In the genomic region with DNA sequence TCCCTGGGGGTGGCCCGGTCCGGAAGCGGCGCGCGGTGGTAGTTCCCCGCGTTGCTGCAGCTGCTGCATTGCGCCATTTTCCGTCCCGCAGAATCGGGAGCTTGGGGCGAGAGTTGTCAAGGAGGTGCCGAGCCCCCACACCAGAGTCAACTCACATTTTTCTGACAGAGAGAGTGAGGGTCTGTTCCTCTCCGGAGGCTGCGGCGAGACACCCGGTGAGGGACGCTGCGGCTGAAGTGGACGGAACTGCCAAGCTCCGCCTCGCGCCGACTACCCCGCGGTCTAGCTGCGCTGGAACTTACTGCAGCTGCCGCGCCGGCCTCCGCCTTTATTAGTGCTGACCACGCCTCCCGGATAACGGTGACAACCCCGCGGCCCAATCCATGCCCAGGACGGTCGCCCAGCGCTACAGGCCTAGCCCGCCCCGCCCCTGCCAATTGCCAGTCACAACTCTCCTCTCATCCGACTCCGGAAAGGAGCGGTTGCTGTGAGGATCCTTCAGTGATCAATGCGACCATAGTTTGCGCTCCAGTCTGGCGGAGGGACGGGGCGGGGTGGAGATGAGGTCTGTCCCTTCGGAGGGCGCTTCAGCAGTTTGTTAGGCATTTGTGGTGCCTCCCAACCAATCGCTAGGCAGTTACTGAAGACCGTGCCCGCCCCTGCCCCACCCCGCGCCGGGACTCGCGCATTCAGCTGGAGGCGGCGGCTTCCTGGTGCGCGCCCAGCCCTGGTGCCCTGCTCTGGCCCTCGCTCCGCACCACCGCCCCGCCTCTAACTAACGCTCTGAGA, we compare ENCODE assay signal across 8 cellular contexts. TPM values are rescaled to one million over a fixed set of nuclear protein-coding genes. Genes with fewer than 3 reads are reported as not detected.
DNase-seq lines count a peak whose midpoint lies in the region; ATAC-seq and TF ChIP-seq lines count a peak whose summit lies in the region.

A gene with protein sequence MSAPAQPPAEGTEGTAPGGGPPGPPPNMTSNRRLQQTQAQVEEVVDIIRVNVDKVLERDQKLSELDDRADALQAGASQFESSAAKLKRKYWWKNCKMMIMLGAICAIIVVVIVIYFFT (minus strand): TSS at position 303 of the 789 bp plus-strand sequence. CDS start 146 bp downstream, at position 157.

- peak in 1 of 2 donors; percentile 97 for TF ChIP-seq POLR2A in vagina (IDR thresholded peaks at IDR 0.05)

- DNase-seq in NCI-H187 (lab: John Stamatoyannopoulos, UW) (peak; percentile 91 to 92), T-helper 2 cell (peak; percentile 93 to 99 (median 97)), right atrium auricular region (ENCODE audit: low spot score) (peak; percentile 99), pulmonary artery endothelial cell (ENCODE audit: low read depth, low spot score) (peak; percentile 87), vagina (ENCODE audit: extremely low spot score in 2 of 2) (peak in 1 of 2 donors; percentile 99)

- no peaks in the 10 kb centered on the region for H3K27me3 ChIP-seq in right atrium auricular region
- H3K27me3 ChIP-seq in vagina, result no peaks in the 10 kb centered on the region

- H3K4me3 ChIP-seq in right atrium auricular region, result peak within 1 kb of the TSS; percentile 78 to 80
- H3K4me3 ChIP-seq in vagina, result peak within 1 kb of the TSS; percentile 61 to 73

- intact Hi-C loops in vagina (cut with DNase I), result no loop called here

- H3K27ac ChIP-seq in angular gyrus (ENCODE audit: low read depth, low read length) (peak within 1 kb of the TSS; percentile 81), right atrium auricular region (peak within 1 kb of the TSS; percentile 85 to 90), vagina (peak within 1 kb of the TSS; percentile 80)

- H3K4me1 ChIP-seq in right atrium auricular region (peaks cover 0 to 22% of the 10 kb centered on the region in 2 donors), vagina (peaks cover 33% of the 10 kb centered on the region)

- TF ChIP-seq CTCF in right atrium auricular region (IDR thresholded peaks at IDR 0.05), result no peak
- TF ChIP-seq CTCF in vagina (IDR thresholded peaks at IDR 0.05), result no peak

- H3K36me3 ChIP-seq in right atrium auricular region (peaks cover 7% of the 10 kb centered on the region), vagina (peaks cover 0 to 4% of the 10 kb centered on the region in 2 donors)

- H3K9me3 ChIP-seq in right atrium auricular region (no peaks in the 10 kb centered on the region), vagina (no peaks in the 10 kb centered on the region)

- ATAC-seq in GM18498 (IDR thresholded peaks at IDR 0.05; ENCODE audit: unreplicated experiment) (peak; percentile 88), HG02938 (IDR thresholded peaks at IDR 0.05; ENCODE audit: unreplicated experiment) (peak; percentile 86)

RNA-seq across cellular contexts. Expression of the gene that starts here (rescaled TPM):
- total RNA-seq in right atrium auricular region, result 1 to 10 TPM; 1.7 to 3.6 TPM
- total RNA-seq in pulmonary artery endothelial cell, result 5.7 and 6.4 TPM in 2 replicates
- total RNA-seq in vagina, result 12.5 TPM
